ENCODE assay signal across 29 cellular contexts in the genomic region with DNA sequence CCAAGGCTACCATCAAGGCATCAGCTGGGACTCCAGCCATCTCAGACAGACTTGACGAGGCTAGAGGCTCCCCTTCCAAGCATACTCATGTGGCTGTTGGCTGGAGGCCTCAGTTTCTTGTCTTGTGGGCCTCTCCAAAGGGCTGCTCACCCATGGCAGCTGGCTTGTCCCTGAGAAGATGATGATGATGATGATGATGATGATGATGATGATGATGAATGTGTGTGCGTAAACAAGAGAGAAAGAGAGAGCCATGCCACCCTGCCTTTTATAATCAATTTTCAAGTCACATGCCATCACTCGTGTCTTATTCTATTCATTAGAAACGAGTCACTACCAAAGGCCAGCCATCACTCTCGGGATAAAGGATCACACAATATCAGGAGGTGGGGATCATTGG.
"Had no signal": no experiment of that assay in that cellular context is flagged by ENCODE, and none has a peak within 500 bp of the region (broad histone marks: within the 10 kb centered on the region; RNA-seq: fewer than 3 reads in every experiment).

No MANE protein-coding gene starts in this region.

- H3K27ac ChIP-seq: neutrophil, pancreas, psoas muscle, skin epidermis, spleen, suprapubic skin, testis, tibial artery, transverse colon, upper lobe of right lung, uterus had no signal

- H3K27me3 ChIP-seq: neutrophil, spleen, suprapubic skin, testis, tibial artery, transverse colon, upper lobe of right lung, uterus had no signal

- H3K4me2 ChIP-seq: smooth muscle cell had no signal

- H3K36me3 ChIP-seq: neutrophil, pancreas, spleen, suprapubic skin, tibial artery, transverse colon, upper lobe of right lung, uterus had no signal

- H3K4me3 ChIP-seq: pancreas, psoas muscle, skin epidermis, smooth muscle cell, spleen, suprapubic skin, testis, tibial artery, transverse colon, upper lobe of right lung, uterus had no signal

- ATAC-seq: naive thymus-derived CD8-positive, alpha-beta T cell; natural killer cell treated with Interleukin-12 subunit alpha and Interleukin-12 subunit beta and Interleukin-15 and Interleukin-18, amount 100 ng/mL, for 72 hours; pancreas; psoas muscle; right cardiac atrium; sciatic nerve; stimulated activated memory B cell treated with anti-CD40 and anti-IgM and Interleukin-4, amounts not matched to agents 10 μg/mL and 1 μg/mL and 100 μg/mL, for 72 hours; stimulated activated naive CD8-positive, alpha-beta T cell treated with anti-CD3 and anti-CD28 coated beads, Interleukin-15, amount 100 ng/mL, for 72 hours; stimulated activated naive CD8-positive, alpha-beta T cell treated with anti-CD3 and anti-CD28 coated beads, Interleukin-15, Interleukin-2, amounts not matched to agents 100 U/mL and 50 U/mL, for 24 hours; upper lobe of right lung had no signal

- DNase-seq: naive thymus-derived CD8-positive, alpha-beta T cell; nephron progenitor cell; nucleus accumbens; pancreas; posterior cingulate gyrus; psoas muscle; right cardiac atrium; spleen; stimulated activated CD4-positive, alpha-beta T cell treated with anti-CD3 and anti-CD28 coated beads, Interleukin-12 subunit alpha, Interleukin-12 subunit beta, amount 100 ng/mL, for 4 hours; stimulated activated CD4-positive, alpha-beta T cell treated with anti-CD3 and anti-CD28 coated beads, Interleukin-1b, Interleukin-23, amount 100 ng/mL, for 48 hours; stimulated activated CD4-positive, alpha-beta T cell treated with anti-CD3 and anti-CD28 coated beads, Interleukin-4, amount 100 ng/mL, for 1 hour; stimulated activated CD4-positive, alpha-beta T cell treated with anti-CD3 and anti-CD28 coated beads, Interleukin-4, amount 100 ng/mL, for 4 hours; stimulated activated CD8-positive, alpha-beta memory T cell treated with anti-CD3 and anti-CD28 coated beads, Interleukin-4, amount 100 ng/mL, for 48 hours; stimulated activated naive CD4-positive, alpha-beta T cell; stimulated activated naive CD8-positive, alpha-beta T cell treated with anti-CD3 and anti-CD28 coated beads, Interleukin-15, amount 100 ng/mL, for 72 hours; stimulated activated naive CD8-positive, alpha-beta T cell treated with anti-CD3 and anti-CD28 coated beads, Interleukin-15, Interleukin-2, amounts not matched to agents 100 U/mL and 50 U/mL, for 24 hours; substantia nigra; testis; tibial artery; transverse colon; upper lobe of right lung; uterus had no signal

- FAIRE-seq: pancreas had no signal

- H3K4me1 ChIP-seq: pancreas, psoas muscle, spleen, suprapubic skin, testis, tibial artery, transverse colon, upper lobe of right lung, uterus had no signal

- H3K9me3 ChIP-seq: neutrophil, pancreas, psoas muscle, spleen, suprapubic skin, testis, tibial artery, transverse colon, upper lobe of right lung, uterus had no signal
